Comparison of ENCODE assay signal across 16 cellular contexts in genomic region chr2:2809771-2810170, GRCh38.
DNase-seq lines count a peak whose midpoint lies in the region; ATAC-seq and TF ChIP-seq lines count a peak whose summit lies in the region.
"Had no signal": no experiment of that assay in that cellular context is flagged by ENCODE, and none has a peak within 500 bp of the region (broad histone marks: within the 10 kb centered on the region; RNA-seq: fewer than 3 reads in every experiment).

No MANE protein-coding gene starts in this region.

- H3K4me3 ChIP-seq in right atrium auricular region, result no peak overlapping the region
- no peak overlapping the region for H3K4me3 ChIP-seq in endodermal cell (ENCODE audit: low read length)
- H3K4me3 ChIP-seq in spleen, result no peak overlapping the region
- H3K4me3 ChIP-seq: GM23338 had no signal

- 90 to 91% methylated on average over 6 to 7 of the region's 7 CpGs for WGBS in endodermal cell (ENCODE audit: insufficient coverage in 1 of 2, insufficient read length in 1 of 2), 2 experiments
- WGBS in spleen, 5 donors, result 85 to 95% (median 86%) methylated on average over 7 of the region's 7 CpGs

- no peaks in the 10 kb centered on the region for H3K36me3 ChIP-seq in right atrium auricular region
- no peaks in the 10 kb centered on the region for H3K36me3 ChIP-seq in endodermal cell (ENCODE audit: control insufficient read depth, insufficient read depth, low read length)
- no peaks in the 10 kb centered on the region for H3K36me3 ChIP-seq in spleen
- H3K36me3 ChIP-seq: BE2C had no signal

- POLR2A ChIA-PET in activated CD4-positive, alpha-beta T cell treated with anti-CD3 and anti-CD28 coated beads, Interleukin-2, amount 10 ng/mL, durations not matched to agents 7 days and 5 days (lab: Charles Lee), result no interaction called here

- H3K9ac ChIP-seq in endodermal cell (ENCODE audit: extremely low read depth, low read length, poor library complexity, severe bottlenecking), result no peak overlapping the region

- H3K27me3 ChIP-seq in right atrium auricular region (no peaks in the 10 kb centered on the region), endodermal cell (ENCODE audit: control insufficient read depth, insufficient read depth, low read length, poor library complexity, severe bottlenecking) (no peaks in the 10 kb centered on the region), spleen (replicated peaks in 1 of 7) (no peaks in the 10 kb centered on the region)
- H3K27me3 ChIP-seq: BE2C had no signal

- intact Hi-C loops in left cardiac atrium (cut with DNase I) (no loop called here), spleen (cut with DNase I; ENCODE audit: low total_unique reads) (no loop called here)

- H3K4me3 Mint-ChIP-seq in endodermal cell, result no peak overlapping the region
- no peak overlapping the region for H3K4me3 Mint-ChIP-seq in activated CD4-positive, alpha-beta T cell treated with anti-CD3 and anti-CD28 coated beads, Interleukin-2, amount 10 ng/mL, durations not matched to agents 7 days and 5 days
- H3K4me3 Mint-ChIP-seq: CD4-positive, CD25-positive, alpha-beta regulatory T cell; CD8-positive, alpha-beta memory T cell; GM23338; H9 had no signal

- H3K27me3 Mint-ChIP-seq in endodermal cell (ENCODE audit: insufficient read depth), result peaks cover 2% of the 10 kb centered on the region
- no peaks in the 10 kb centered on the region for H3K27me3 Mint-ChIP-seq in activated CD4-positive, alpha-beta T cell treated with anti-CD3 and anti-CD28 coated beads, Interleukin-2, amount 10 ng/mL, durations not matched to agents 7 days and 5 days
- H3K27me3 Mint-ChIP-seq: CD4-positive, CD25-positive, alpha-beta regulatory T cell; IgD-negative memory B cell had no signal

- H3K4me1 ChIP-seq in right atrium auricular region, result no peaks in the 10 kb centered on the region
- no peaks in the 10 kb centered on the region for H3K4me1 ChIP-seq in endodermal cell (ENCODE audit: control insufficient read depth, insufficient read depth, low read length)
- H3K4me1 ChIP-seq in spleen, result no peaks in the 10 kb centered on the region
- H3K4me1 ChIP-seq: BE2C had no signal

- peaks cover 19% of the 10 kb centered on the region for H3K9me3 Mint-ChIP-seq in endodermal cell
- peaks cover 2% of the 10 kb centered on the region for H3K9me3 Mint-ChIP-seq in activated CD4-positive, alpha-beta T cell treated with anti-CD3 and anti-CD28 coated beads, Interleukin-2, amount 10 ng/mL, durations not matched to agents 7 days and 5 days

- no peaks in the 10 kb centered on the region for H3K4me1 Mint-ChIP-seq in endodermal cell
- no peaks in the 10 kb centered on the region for H3K4me1 Mint-ChIP-seq in activated CD4-positive, alpha-beta T cell treated with anti-CD3 and anti-CD28 coated beads, Interleukin-2, amount 10 ng/mL, durations not matched to agents 7 days and 5 days
- H3K4me1 Mint-ChIP-seq: CD4-positive, CD25-positive, alpha-beta regulatory T cell; CD8-positive, alpha-beta memory T cell; IgD-negative memory B cell had no signal

- CTCF ChIA-PET in activated CD4-positive, alpha-beta T cell treated with anti-CD3 and anti-CD28 coated beads, Interleukin-2, amount 10 ng/mL, durations not matched to agents 7 days and 5 days (lab: Charles Lee), result no interaction called here

- no peak overlapping the region for H3K27ac ChIP-seq in right atrium auricular region
- no peak overlapping the region for H3K27ac ChIP-seq in endodermal cell (ENCODE audit: low read depth, low read length)
- H3K27ac ChIP-seq in spleen, result no peak overlapping the region

- TF ChIP-seq POLR2A in spleen (IDR thresholded peaks at IDR 0.05), result no peak

- ATAC-seq in left cardiac atrium, result no peak

- H3K9me3 ChIP-seq in right atrium auricular region, result peaks cover 0 to 12% of the 10 kb centered on the region in 2 donors
- peaks cover 7% of the 10 kb centered on the region for H3K9me3 ChIP-seq in endodermal cell (ENCODE audit: control insufficient read depth, low read length)
- peaks cover 0 to 31% (median 21%) of the 10 kb centered on the region in 8 donors for H3K9me3 ChIP-seq in spleen
- H3K9me3 ChIP-seq: BE2C had no signal

- peaks cover 1% of the 10 kb centered on the region for H3K36me3 Mint-ChIP-seq in endodermal cell (ENCODE audit: low read depth)
- no peaks in the 10 kb centered on the region for H3K36me3 Mint-ChIP-seq in activated CD4-positive, alpha-beta T cell treated with anti-CD3 and anti-CD28 coated beads, Interleukin-2, amount 10 ng/mL, durations not matched to agents 7 days and 5 days (ENCODE audit: low read depth)
- H3K36me3 Mint-ChIP-seq: CD4-positive, CD25-positive, alpha-beta regulatory T cell; IgD-negative memory B cell had no signal

- H3K27ac Mint-ChIP-seq in endodermal cell, result no peak overlapping the region
- H3K27ac Mint-ChIP-seq in activated CD4-positive, alpha-beta T cell treated with anti-CD3 and anti-CD28 coated beads, Interleukin-2, amount 10 ng/mL, durations not matched to agents 7 days and 5 days, result no peak overlapping the region
- H3K27ac Mint-ChIP-seq: CD4-positive, CD25-positive, alpha-beta regulatory T cell; CD8-positive, alpha-beta memory T cell; GM23338; H9; IgD-negative memory B cell had no signal

- DNase-seq in right atrium auricular region (ENCODE audit: low spot score) (peak; percentile 21), left cardiac atrium (no peak), endodermal cell (peak; percentile 13), spleen (peak; percentile 66), occipital lobe (lab: John Stamatoyannopoulos, UW) (no peak)
- no peak for DNase-seq in activated CD4-positive, alpha-beta T cell treated with anti-CD3 and anti-CD28 coated beads, Interleukin-2, amount 10 ng/mL, durations not matched to agents 7 days and 5 days
- DNase-seq: BE2C; C1 segment of cervical spinal cord; CD4-positive, CD25-positive, alpha-beta regulatory T cell; CD8-positive, alpha-beta memory T cell; COR-L47; DMS79; GDM1 had no signal

- TF ChIP-seq CTCF in right atrium auricular region (IDR thresholded peaks at IDR 0.05) (no peak), endodermal cell (conservative IDR thresholded peaks at IDR 0.05) (no peak), spleen (IDR thresholded peaks at IDR 0.05 in 8 of 11, conservative IDR thresholded peaks at IDR 0.05 in 3 of 11) (no peak)

Comparison
In these comparisons a context has a peak if more than half of its experiments do, and no peak if none do; other contexts are left out.
1. DNase-seq: peak in right atrium auricular region (single experiment), endodermal cell (single experiment) and spleen (single experiment); none in left cardiac atrium (single experiment), occipital lobe (single experiment) and activated CD4-positive, alpha-beta T cell treated with anti-CD3 and anti-CD28 coated beads, Interleukin-2, amount 10 ng/mL, durations not matched to agents 7 days and 5 days (single experiment).